Comparison of ENCODE assay signal across 16 cellular contexts in the genomic region with DNA sequence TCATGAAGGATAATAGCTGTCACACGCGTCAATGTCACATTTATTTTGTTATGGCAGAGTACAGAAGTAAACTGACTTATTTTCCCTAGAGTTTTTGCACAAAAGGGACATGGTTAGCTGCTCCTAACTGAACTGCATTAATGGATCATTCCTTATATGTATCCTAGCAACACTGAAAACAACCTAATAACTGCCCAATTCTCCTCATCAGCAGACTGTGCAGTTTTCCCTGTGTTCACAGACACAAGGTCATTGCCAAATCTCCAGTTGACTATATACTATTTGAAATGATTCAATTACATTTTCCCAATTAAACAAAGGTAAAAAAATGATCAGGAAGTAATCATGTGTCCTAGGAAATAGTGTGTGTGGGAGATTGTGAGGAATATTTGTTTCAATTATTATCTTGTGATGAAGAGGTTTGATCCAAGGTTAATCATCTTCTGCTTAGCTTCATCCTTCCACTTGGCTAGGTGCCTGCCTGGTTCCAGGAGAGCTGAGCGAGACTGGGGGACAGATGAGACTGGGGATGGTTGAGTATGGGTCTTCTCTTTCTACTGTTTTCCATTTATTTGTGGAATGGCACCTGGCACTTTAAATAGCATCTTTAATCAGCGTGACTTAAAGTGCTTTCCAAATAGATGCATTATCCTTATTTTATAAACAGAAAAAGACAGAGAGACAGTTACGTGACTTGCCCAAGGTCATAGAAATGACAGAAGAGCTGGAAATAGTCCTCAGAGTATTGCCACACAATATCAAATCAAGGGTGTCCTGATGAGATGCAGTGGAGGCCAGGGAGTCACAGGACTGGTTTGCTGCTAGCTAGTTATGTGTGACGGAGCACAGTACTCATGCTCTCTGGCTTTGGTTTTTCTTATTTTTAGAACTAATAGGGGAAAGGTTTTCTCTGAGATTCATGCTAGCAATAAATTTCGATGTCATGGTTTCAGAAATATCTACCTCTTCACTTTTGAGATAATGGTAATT.
DNase-seq lines count a peak whose midpoint lies in the region; ATAC-seq, FAIRE-seq and TF ChIP-seq lines count a peak whose summit lies in the region.
"Had no signal": no experiment of that assay in that cellular context is flagged by ENCODE, and none has a peak within 500 bp of the region (broad histone marks: within the 10 kb centered on the region; RNA-seq: fewer than 3 reads in every experiment).

No MANE protein-coding gene starts in this region.

- FAIRE-seq in RCC 7860 (lab: Jason Lieb, UNC) = no peak
- FAIRE-seq: GM12892 had no signal

- H3K9me3 ChIP-seq in heart left ventricle = peaks cover 0 to 6% (median 0%) of the 10 kb centered on the region in 12 donors
- no peaks in the 10 kb centered on the region for H3K9me3 ChIP-seq in thyroid gland
- H3K9me3 ChIP-seq: HAP-1, SJCRH30 had no signal

- TF ChIP-seq CTCF in heart left ventricle (IDR thresholded peaks at IDR 0.05) (no peak), thyroid gland (IDR thresholded peaks at IDR 0.05) (no peak)

- WGBS in heart left ventricle, 4 donors = 46 to 55% (median 50%) methylated on average over 7 of the region's 7 CpGs
- WGBS in thyroid gland, 2 donors = 74 to 91% methylated on average over 7 of the region's 7 CpGs

- peak; percentile 91 to 99 (median 99) for ATAC-seq in heart left ventricle

- TF ChIP-seq POLR2A in heart left ventricle (IDR thresholded peaks at IDR 0.05) (no peak), thyroid gland (IDR thresholded peaks at IDR 0.05) (no peak)

- H3K4me3 ChIP-seq in heart left ventricle (no peak overlapping the region), thyroid gland (replicated peaks in 1 of 3) (no peak overlapping the region)
- H3K4me3 ChIP-seq: HAP-1, SJCRH30 had no signal

- intact Hi-C loops in heart left ventricle (cut with DNase I) = loop anchor here in 7 of 10 donors (2.0 to 10.0 kb wide), 5 partner anchors 136 to 1274 kb away; a partner anchor contains a TSS
- intact Hi-C loops in thyroid gland (cut with DNase I) = no loop called here

- H3K4me1 ChIP-seq in heart left ventricle (peaks cover 0 to 5% (median 1%) of the 10 kb centered on the region in 12 donors), thyroid gland (no peaks in the 10 kb centered on the region)
- H3K4me1 ChIP-seq: SJCRH30 had no signal

- H3K36me3 ChIP-seq in heart left ventricle (no peaks in the 10 kb centered on the region), thyroid gland (no peaks in the 10 kb centered on the region)
- H3K36me3 ChIP-seq: HAP-1, SJCRH30 had no signal

- peak; percentile 44 for DNase-seq in NCI-H345 (lab: John Stamatoyannopoulos, UW)
- DNase-seq in NCI-H345 treated with DMSO at 0.1 percent for 48 hours (lab: John Stamatoyannopoulos, UW; ENCODE audit: unreplicated experiment) = no peak
- peak; percentile 82 for DNase-seq in NCI-H748 (lab: John Stamatoyannopoulos, UW; ENCODE audit: unreplicated experiment)
- DNase-seq in heart left ventricle = peak in 4 of 5 donors; percentile 19 to 73 (median 36)
- DNase-seq in thyroid gland = peak; percentile 32 to 55
- DNase-seq in RCC 7860 (ENCODE audit: low spot score) = no peak
- no peak for DNase-seq in NCI-H69 (lab: John Stamatoyannopoulos, UW)
- DNase-seq: CD4-positive, CD25-positive, alpha-beta regulatory T cell; DND-41; GDM1; MM.1S; NCI-H1417 treated with DMSO at 0.1 percent for 48 hours; NCI-H526 treated with DMSO at 0.1 percent for 48 hours; SJCRH30 had no signal

- no peaks in the 10 kb centered on the region for H3K27me3 ChIP-seq in heart left ventricle
- H3K27me3 ChIP-seq in thyroid gland = no peaks in the 10 kb centered on the region
- H3K27me3 ChIP-seq: SJCRH30 had no signal

- peak overlapping the region in 10 of 12 donors; percentile 6 to 84 (median 60) for H3K27ac ChIP-seq in heart left ventricle
- no peak overlapping the region for H3K27ac ChIP-seq in thyroid gland
- H3K27ac ChIP-seq: SJCRH30 had no signal

Comparison
In these comparisons a context has a peak if more than half of its experiments do, and no peak if none do; other contexts are left out.
1. DNase-seq: peak in NCI-H345 (single experiment), NCI-H748 (single experiment), heart left ventricle (4 of 5) and thyroid gland (2 of 2); none in NCI-H345 treated with DMSO at 0.1 percent for 48 hours (single experiment), RCC 7860 (single experiment) and NCI-H69 (single experiment).
2. H3K27ac ChIP-seq: peak in heart left ventricle (10 of 12); none in thyroid gland (0 of 3).